8 cellular contexts compared by ENCODE assay signal in the genomic region with DNA sequence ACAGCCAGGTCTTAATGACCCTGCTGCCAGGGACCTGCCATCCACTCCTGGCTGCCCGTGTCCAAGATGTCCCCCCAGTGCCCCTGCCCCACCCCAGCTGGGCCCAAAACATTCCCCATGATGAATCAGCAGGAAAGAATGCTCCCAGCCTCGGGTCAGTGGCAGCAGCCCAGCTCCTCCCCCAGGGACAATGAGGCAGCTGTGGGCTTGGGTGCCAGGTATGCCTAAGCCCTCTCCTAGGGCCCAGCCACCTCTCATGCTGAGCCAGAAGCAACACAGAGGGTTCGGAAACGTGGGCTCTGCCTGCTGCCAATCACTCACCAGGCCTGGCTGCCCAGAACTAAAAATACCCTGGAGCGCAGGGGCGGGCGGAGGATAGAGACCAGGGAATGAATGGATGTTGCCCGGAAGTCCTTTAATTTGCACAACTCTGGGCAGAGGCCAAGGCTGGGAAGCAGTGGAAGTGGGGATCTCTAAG. TPM values are rescaled to one million over a fixed set of nuclear protein-coding genes. Genes with fewer than 3 reads are reported as not detected.
A peak's percentile ranks its signal among the peaks of the same experiment; 100 is the strongest.
DNase-seq lines count a peak whose midpoint lies in the region; TF ChIP-seq lines count a peak whose summit lies in the region.

No MANE protein-coding gene starts in this region.

- H3K36me3 Mint-ChIP-seq in activated T-helper 2 cell treated with anti-CD3 and anti-CD28 coated beads, Interferon-gamma antibody, Interleukin-2, Interleukin-4, amounts not matched to agents 10 μg/mL and 5 μg/mL and 100 μg/mL, durations not matched to agents 14 hours and 24 hours and 36 hours (ENCODE audit: low read depth) = no peaks in the 10 kb centered on the region

- no peaks in the 10 kb centered on the region for H3K9me3 Mint-ChIP-seq in activated T-helper 2 cell treated with anti-CD3 and anti-CD28 coated beads, Interferon-gamma antibody, Interleukin-2, Interleukin-4, amounts not matched to agents 10 μg/mL and 5 μg/mL and 100 μg/mL, durations not matched to agents 14 hours and 24 hours and 36 hours

- POLR2A ChIA-PET in RWPE1 (lab: Yijun Ruan, JAX; ENCODE audit: low non-redundant PET) = no interaction called here

- TF ChIP-seq CTCF in RWPE1 (conservative IDR thresholded peaks at IDR 0.05; ENCODE audit: low read depth) = no peak
- TF ChIP-seq CTCF in foreskin fibroblast (IDR thresholded peaks at IDR 0.05; ENCODE audit: low read depth, low read length) = no peak

- no peak overlapping the region for H3K27ac Mint-ChIP-seq in activated T-helper 2 cell treated with anti-CD3 and anti-CD28 coated beads, Interferon-gamma antibody, Interleukin-2, Interleukin-4, amounts not matched to agents 10 μg/mL and 5 μg/mL and 100 μg/mL, durations not matched to agents 14 hours and 24 hours and 36 hours

- H3K4me3 Mint-ChIP-seq in activated T-helper 2 cell treated with anti-CD3 and anti-CD28 coated beads, Interferon-gamma antibody, Interleukin-2, Interleukin-4, amounts not matched to agents 10 μg/mL and 5 μg/mL and 100 μg/mL, durations not matched to agents 14 hours and 24 hours and 36 hours (ENCODE audit: low read depth) = no peak overlapping the region

- H3K27ac ChIP-seq in RWPE1 = peak overlapping the region; percentile 73

- no peak overlapping the region for H3K4me3 ChIP-seq in foreskin fibroblast (ENCODE audit: low read depth in 1 of 2, low read length in 2 of 2)

- DNase-seq in DMS153 (lab: John Stamatoyannopoulos, UW) (peak; percentile 61), RWPE1 (ENCODE audit: low spot score) (peak; percentile 94), foreskin fibroblast (peak; percentile 80 to 90), posterior vena cava (ENCODE audit: low spot score) (peak; percentile 93), NCI-H2107 (lab: John Stamatoyannopoulos, UW) (no peak), NCI-H2081 treated with DMSO at 0.1 percent for 48 hours (lab: John Stamatoyannopoulos, UW) (no peak)
- no peak for DNase-seq in stimulated activated CD4-positive, alpha-beta T cell treated with anti-CD3 and anti-CD28 coated beads, Interleukin-15, amount 100 ng/mL, for 24 hours
- no peak for DNase-seq in activated T-helper 2 cell treated with anti-CD3 and anti-CD28 coated beads, Interferon-gamma antibody, Interleukin-2, Interleukin-4, amounts not matched to agents 10 μg/mL and 5 μg/mL and 100 μg/mL, durations not matched to agents 14 hours and 24 hours and 36 hours (ENCODE audit: low spot score)

- H3K4me1 Mint-ChIP-seq in activated T-helper 2 cell treated with anti-CD3 and anti-CD28 coated beads, Interferon-gamma antibody, Interleukin-2, Interleukin-4, amounts not matched to agents 10 μg/mL and 5 μg/mL and 100 μg/mL, durations not matched to agents 14 hours and 24 hours and 36 hours (ENCODE audit: low read depth) = no peaks in the 10 kb centered on the region

- CTCF ChIA-PET in RWPE1 (lab: Yijun Ruan, JAX) = no interaction called here

- H3K27me3 Mint-ChIP-seq in activated T-helper 2 cell treated with anti-CD3 and anti-CD28 coated beads, Interferon-gamma antibody, Interleukin-2, Interleukin-4, amounts not matched to agents 10 μg/mL and 5 μg/mL and 100 μg/mL, durations not matched to agents 14 hours and 24 hours and 36 hours (ENCODE audit: low read depth) = peaks cover 54% of the 10 kb centered on the region

- intact Hi-C loops in posterior vena cava (cut with DNase I) = loop anchor here in 1 of 2 donors (10.0 kb wide), 1 partner anchor 45 kb away; no protein-coding TSS in a partner anchor
- intact Hi-C loops in activated T-helper 2 cell treated with anti-CD3 and anti-CD28 coated beads, Interferon-gamma antibody, Interleukin-2, Interleukin-4, amounts not matched to agents 10 μg/mL and 5 μg/mL and 100 μg/mL, durations not matched to agents 14 hours and 24 hours and 36 hours (cut with micrococcal nuclease) = no loop called here

RNA-seq across cellular contexts. Expression of gene LOXL4, which starts 1.5 kb away (rescaled TPM):
- total RNA-seq in posterior vena cava = 10 to 100 TPM in 1 of 2 donors, 1 to 10 TPM in 1; 7.6 to 10.9 TPM
- total RNA-seq in activated T-helper 2 cell treated with anti-CD3 and anti-CD28 coated beads, Interferon-gamma antibody, Interleukin-2, Interleukin-4, amounts not matched to agents 10 μg/mL and 5 μg/mL and 100 μg/mL, durations not matched to agents 14 hours and 24 hours and 36 hours = not detected in 2 replicates

Comparison
In these comparisons a context has a peak if more than half of its experiments do, and no peak if none do; other contexts are left out.
1. DNase-seq: peak in DMS153 (single experiment), RWPE1 (single experiment), foreskin fibroblast (2 of 2) and posterior vena cava (single experiment); none in stimulated activated CD4-positive, alpha-beta T cell treated with anti-CD3 and anti-CD28 coated beads, Interleukin-15, amount 100 ng/mL, for 24 hours (single experiment), activated T-helper 2 cell treated with anti-CD3 and anti-CD28 coated beads, Interferon-gamma antibody, Interleukin-2, Interleukin-4, amounts not matched to agents 10 μg/mL and 5 μg/mL and 100 μg/mL, durations not matched to agents 14 hours and 24 hours and 36 hours (single experiment), NCI-H2107 (single experiment) and NCI-H2081 treated with DMSO at 0.1 percent for 48 hours (single experiment).